28 cellular contexts compared by ENCODE assay signal in the genomic region with DNA sequence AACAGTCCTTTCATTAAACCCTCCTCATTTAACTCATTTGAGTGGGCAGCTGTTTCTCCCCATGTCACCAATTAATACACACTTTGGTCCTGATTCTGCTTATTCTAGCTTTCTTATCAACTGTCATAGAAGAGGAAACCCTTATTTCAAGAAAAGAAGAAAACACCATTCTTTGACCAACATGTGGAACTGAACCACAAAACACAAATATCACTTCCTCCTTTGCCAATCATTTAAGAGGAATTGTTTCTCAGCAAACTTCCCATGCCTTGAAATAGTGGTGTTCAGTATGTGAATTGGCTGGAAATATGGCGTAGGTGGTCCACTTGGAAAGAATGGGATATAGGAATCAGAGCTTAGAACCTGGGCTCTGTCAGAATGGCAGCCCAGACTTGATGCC. TPM values are rescaled to one million over a fixed set of nuclear protein-coding genes. Genes with fewer than 3 reads are reported as not detected.
"Had no signal": no experiment of that assay in that cellular context is flagged by ENCODE, and none has a peak within 500 bp of the region (broad histone marks: within the 10 kb centered on the region; RNA-seq: fewer than 3 reads in every experiment).

No MANE protein-coding gene starts in this region.

- DNase-seq: activated CD4-positive, alpha-beta memory T cell treated with anti-CD3 and anti-CD28 coated beads, Interleukin-2, amount 10 ng/mL, durations not matched to agents 7 days and 5 days; activated CD4-positive, alpha-beta T cell treated with anti-CD3 and anti-CD28 coated beads, Interleukin-2, amount 10 ng/mL, durations not matched to agents 24 days and 14 days; activated T-cell treated with anti-CD3 and anti-CD28 coated beads for 4 hours; aorta; effector memory CD4-positive, alpha-beta T cell; heart left ventricle; left ventricle myocardium superior; midbrain; ovary; spleen; stimulated activated CD4-positive, alpha-beta T cell treated with anti-CD3 and anti-CD28 coated beads, Interleukin-4, amount 100 ng/mL, for 24 hours; stimulated activated naive CD4-positive, alpha-beta T cell treated with Interleukin-2 at 50 U/mL for 16 hours; T-cell; upper lobe of left lung had no signal

- H3K27me3 ChIP-seq: ovary, upper lobe of left lung had no signal

- H3K4me1 ChIP-seq: esophagus muscularis mucosa, prostate gland, spleen, upper lobe of left lung had no signal

- ATAC-seq: activated CD4-positive, CD25-positive, alpha-beta regulatory T cell treated with anti-CD3 and anti-CD28 coated beads, Interleukin-2, amount 50 U/mL, for 24 hours; activated naive CD4-positive, alpha-beta T cell treated with anti-CD3 and anti-CD28 coated beads, Interleukin-2, amount 50 U/mL, for 72 hours; activated T-helper 17 cell treated with anti-CD3 and anti-CD28 coated beads, Interleukin-2, amount 50 U/mL, for 72 hours; heart left ventricle; natural killer cell treated with Interleukin-12 subunit alpha and Interleukin-12 subunit beta and Interleukin-15 and Interleukin-18, amount 100 ng/mL, for 72 hours; T-cell had no signal

- FAIRE-seq: frontal cortex, islet of Langerhans had no signal

- H3K36me3 ChIP-seq: esophagus muscularis mucosa, heart left ventricle, ovary, prostate gland, spleen, upper lobe of left lung had no signal

- H3K4me3 ChIP-seq: esophagus muscularis mucosa, heart left ventricle, ovary, prostate gland, spleen, upper lobe of left lung had no signal

- H3K9me3 ChIP-seq: esophagus muscularis mucosa, heart left ventricle, ovary, prostate gland, spleen, upper lobe of left lung had no signal

- H3K27ac ChIP-seq: esophagus muscularis mucosa, ovary, prostate gland, upper lobe of left lung had no signal

RNA-seq across cellular contexts. Expression of a gene that starts 20.4 kb away (rescaled TPM):
- total RNA-seq: activated CD4-positive, alpha-beta memory T cell treated with anti-CD3 and anti-CD28 coated beads, Interleukin-2, amount 10 ng/mL, durations not matched to agents 7 days and 5 days; activated CD4-positive, alpha-beta T cell treated with anti-CD3 and anti-CD28 coated beads, Interleukin-2, amount 10 ng/mL, durations not matched to agents 24 days and 14 days; activated naive CD4-positive, alpha-beta T cell treated with anti-CD3 and anti-CD28 coated beads, Interleukin-2, amount 50 U/mL, for 72 hours; activated T-helper 17 cell treated with anti-CD3 and anti-CD28 coated beads, Interleukin-2, amount 50 U/mL, for 72 hours; aorta; cardiac septum; chondrocyte; dermis microvascular lymphatic vessel endothelial cell; esophagus muscularis mucosa; frontal cortex; heart left ventricle; left ventricle myocardium superior; natural killer cell treated with Interleukin-12 subunit alpha and Interleukin-12 subunit beta and Interleukin-15 and Interleukin-18, amount 100 ng/mL, for 72 hours; ovary; prostate gland; spleen; subcutaneous adipose tissue; T-cell; upper lobe of left lung had no signal
- polyA plus RNA-seq: adipose tissue, aorta, heart left ventricle, ovary, spleen had no signal

RNA-seq across cellular contexts. Expression of a gene that starts 29.6 kb away (rescaled TPM):
- total RNA-seq: activated CD4-positive, alpha-beta memory T cell treated with anti-CD3 and anti-CD28 coated beads, Interleukin-2, amount 10 ng/mL, durations not matched to agents 7 days and 5 days; activated CD4-positive, alpha-beta T cell treated with anti-CD3 and anti-CD28 coated beads, Interleukin-2, amount 10 ng/mL, durations not matched to agents 24 days and 14 days; activated naive CD4-positive, alpha-beta T cell treated with anti-CD3 and anti-CD28 coated beads, Interleukin-2, amount 50 U/mL, for 72 hours; activated T-helper 17 cell treated with anti-CD3 and anti-CD28 coated beads, Interleukin-2, amount 50 U/mL, for 72 hours; aorta; cardiac septum; chondrocyte; dermis microvascular lymphatic vessel endothelial cell; esophagus muscularis mucosa; frontal cortex; heart left ventricle; left ventricle myocardium superior; natural killer cell treated with Interleukin-12 subunit alpha and Interleukin-12 subunit beta and Interleukin-15 and Interleukin-18, amount 100 ng/mL, for 72 hours; ovary; prostate gland; spleen; subcutaneous adipose tissue; T-cell; upper lobe of left lung had no signal
- polyA plus RNA-seq: adipose tissue, aorta, heart left ventricle, ovary, spleen had no signal

RNA-seq across cellular contexts. Expression of a gene that starts 39.2 kb away (rescaled TPM):
- total RNA-seq: activated CD4-positive, alpha-beta memory T cell treated with anti-CD3 and anti-CD28 coated beads, Interleukin-2, amount 10 ng/mL, durations not matched to agents 7 days and 5 days; activated CD4-positive, alpha-beta T cell treated with anti-CD3 and anti-CD28 coated beads, Interleukin-2, amount 10 ng/mL, durations not matched to agents 24 days and 14 days; activated naive CD4-positive, alpha-beta T cell treated with anti-CD3 and anti-CD28 coated beads, Interleukin-2, amount 50 U/mL, for 72 hours; activated T-helper 17 cell treated with anti-CD3 and anti-CD28 coated beads, Interleukin-2, amount 50 U/mL, for 72 hours; aorta; cardiac septum; chondrocyte; dermis microvascular lymphatic vessel endothelial cell; esophagus muscularis mucosa; frontal cortex; heart left ventricle; left ventricle myocardium superior; natural killer cell treated with Interleukin-12 subunit alpha and Interleukin-12 subunit beta and Interleukin-15 and Interleukin-18, amount 100 ng/mL, for 72 hours; ovary; spleen; subcutaneous adipose tissue; T-cell; upper lobe of left lung had no signal
- polyA plus RNA-seq: adipose tissue, aorta, heart left ventricle, ovary, spleen, thymus had no signal

RNA-seq across cellular contexts. Expression of a gene that starts 48.3 kb away (rescaled TPM):
- total RNA-seq: activated CD4-positive, alpha-beta memory T cell treated with anti-CD3 and anti-CD28 coated beads, Interleukin-2, amount 10 ng/mL, durations not matched to agents 7 days and 5 days; activated CD4-positive, alpha-beta T cell treated with anti-CD3 and anti-CD28 coated beads, Interleukin-2, amount 10 ng/mL, durations not matched to agents 24 days and 14 days; activated naive CD4-positive, alpha-beta T cell treated with anti-CD3 and anti-CD28 coated beads, Interleukin-2, amount 50 U/mL, for 72 hours; activated T-helper 17 cell treated with anti-CD3 and anti-CD28 coated beads, Interleukin-2, amount 50 U/mL, for 72 hours; aorta; cardiac septum; chondrocyte; dermis microvascular lymphatic vessel endothelial cell; esophagus muscularis mucosa; frontal cortex; heart left ventricle; left ventricle myocardium superior; natural killer cell treated with Interleukin-12 subunit alpha and Interleukin-12 subunit beta and Interleukin-15 and Interleukin-18, amount 100 ng/mL, for 72 hours; ovary; prostate gland; spleen; subcutaneous adipose tissue; T-cell; upper lobe of left lung had no signal
- polyA plus RNA-seq: adipose tissue, aorta, heart left ventricle, ovary, spleen had no signal

RNA-seq across cellular contexts. Expression of a gene that starts 57.7 kb away (rescaled TPM):
- total RNA-seq: activated CD4-positive, alpha-beta memory T cell treated with anti-CD3 and anti-CD28 coated beads, Interleukin-2, amount 10 ng/mL, durations not matched to agents 7 days and 5 days; activated CD4-positive, alpha-beta T cell treated with anti-CD3 and anti-CD28 coated beads, Interleukin-2, amount 10 ng/mL, durations not matched to agents 24 days and 14 days; activated naive CD4-positive, alpha-beta T cell treated with anti-CD3 and anti-CD28 coated beads, Interleukin-2, amount 50 U/mL, for 72 hours; activated T-helper 17 cell treated with anti-CD3 and anti-CD28 coated beads, Interleukin-2, amount 50 U/mL, for 72 hours; aorta; cardiac septum; chondrocyte; dermis microvascular lymphatic vessel endothelial cell; esophagus muscularis mucosa; frontal cortex; heart left ventricle; left ventricle myocardium superior; natural killer cell treated with Interleukin-12 subunit alpha and Interleukin-12 subunit beta and Interleukin-15 and Interleukin-18, amount 100 ng/mL, for 72 hours; ovary; spleen; subcutaneous adipose tissue; T-cell; upper lobe of left lung had no signal
- polyA plus RNA-seq: adipose tissue, aorta, heart left ventricle, ovary, spleen had no signal
